11 cellular contexts compared by ENCODE assay signal in the genomic region with DNA sequence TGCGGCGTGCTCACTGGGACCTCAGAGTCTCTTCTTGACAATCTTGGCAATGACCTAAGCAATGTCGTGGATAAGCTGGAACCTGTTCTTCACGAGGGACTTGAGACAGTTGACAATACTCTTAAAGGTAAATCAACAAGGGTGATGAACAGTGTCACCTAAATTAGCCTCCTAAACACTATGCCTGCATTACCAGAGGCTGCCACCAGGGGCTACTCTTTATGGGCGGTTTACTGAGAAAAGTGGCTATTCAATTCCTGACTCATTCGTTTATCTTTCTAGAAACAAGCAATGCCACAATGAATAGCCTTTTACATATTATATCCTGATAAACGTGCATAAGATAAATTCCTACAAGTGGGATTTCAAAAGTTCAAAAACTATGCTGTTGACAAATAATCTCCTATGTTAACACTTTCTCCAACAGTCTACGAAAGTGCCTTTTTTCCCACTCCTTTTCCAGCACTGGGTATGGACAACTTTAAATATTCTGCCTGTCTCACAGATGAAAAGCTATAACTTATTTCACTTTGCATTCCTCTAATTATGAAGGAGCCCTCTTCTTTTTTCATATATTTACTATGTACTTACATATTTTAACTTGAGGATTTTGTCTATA. TPM values are rescaled to one million over a fixed set of nuclear protein-coding genes. Genes with fewer than 3 reads are reported as not detected.
DNase-seq lines count a peak whose midpoint lies in the region; ATAC-seq, FAIRE-seq and TF ChIP-seq lines count a peak whose summit lies in the region.
"Had no signal": no experiment of that assay in that cellular context is flagged by ENCODE, and none has a peak within 500 bp of the region (broad histone marks: within the 10 kb centered on the region; RNA-seq: fewer than 3 reads in every experiment).

No MANE protein-coding gene starts in this region.

- no peak overlapping the region for H3K4me3 ChIP-seq in endothelial cell of umbilical vein (replicated peaks in 1 of 3; ENCODE audit: insufficient read depth in 1 of 3, low read depth in 1 of 3, low read length in 3 of 3)

- H3K9me1 ChIP-seq in endothelial cell of umbilical vein (replicated peaks; ENCODE audit: control insufficient read depth, extremely low read depth, insufficient read depth, low read length), result no peaks in the 10 kb centered on the region

- no peaks in the 10 kb centered on the region for H3K4me1 ChIP-seq in endothelial cell of umbilical vein (ENCODE audit: control insufficient read depth, extremely low read depth, insufficient read depth, low read length)

- H3K27ac ChIP-seq in endothelial cell of umbilical vein (ENCODE audit: insufficient read depth, low read depth, low read length), result no peak overlapping the region

- H3K9me3 Mint-ChIP-seq in activated CD4-positive, alpha-beta memory T cell treated with anti-CD3 and anti-CD28 coated beads for 36 hours, result peaks cover 14% of the 10 kb centered on the region
- H3K9me3 Mint-ChIP-seq in activated CD4-positive, alpha-beta memory T cell treated with anti-CD3 and anti-CD28 coated beads, Interleukin-2, amount 10 ng/mL, durations not matched to agents 7 days and 5 days, result peaks cover 13% of the 10 kb centered on the region

- no peaks in the 10 kb centered on the region for H3K4me1 Mint-ChIP-seq in activated CD4-positive, alpha-beta memory T cell treated with anti-CD3 and anti-CD28 coated beads for 36 hours (ENCODE audit: low read depth)
- H3K4me1 Mint-ChIP-seq in activated CD4-positive, alpha-beta memory T cell treated with anti-CD3 and anti-CD28 coated beads, Interleukin-2, amount 10 ng/mL, durations not matched to agents 7 days and 5 days, result no peaks in the 10 kb centered on the region

- no peak for ATAC-seq in HG03565 (IDR thresholded peaks at IDR 0.05; ENCODE audit: unreplicated experiment)
- ATAC-seq in HG03280 (IDR thresholded peaks at IDR 0.05; ENCODE audit: unreplicated experiment), result no peak

- H3K36me3 ChIP-seq in endothelial cell of umbilical vein (ENCODE audit: control insufficient read depth in 2 of 2, extremely low read depth in 1 of 2, insufficient read depth in 2 of 2, low read length in 2 of 2), result no peaks in the 10 kb centered on the region

- no peak overlapping the region for H3K4me2 ChIP-seq in endothelial cell of umbilical vein (ENCODE audit: insufficient read depth, low read length)

- no peak overlapping the region for H3K4me3 Mint-ChIP-seq in activated CD4-positive, alpha-beta memory T cell treated with anti-CD3 and anti-CD28 coated beads for 36 hours
- H3K4me3 Mint-ChIP-seq in activated CD4-positive, alpha-beta memory T cell treated with anti-CD3 and anti-CD28 coated beads, Interleukin-2, amount 10 ng/mL, durations not matched to agents 7 days and 5 days, result no peak overlapping the region
- H3K4me3 Mint-ChIP-seq: stimulated activated naive CD8-positive, alpha-beta T cell treated with anti-CD3 and anti-CD28 coated beads, Interleukin-15, Interleukin-2, amounts not matched to agents 100 ng/mL and 50 ng/mL, for 24 hours had no signal

- H2AFZ ChIP-seq in endothelial cell of umbilical vein (ENCODE audit: low read depth, low read length), result no peak overlapping the region

- FAIRE-seq in endothelial cell of umbilical vein (lab: Jason Lieb, UNC), result no peak

- CTCF ChIA-PET in activated CD4-positive, alpha-beta memory T cell treated with anti-CD3 and anti-CD28 coated beads for 36 hours (lab: Charles Lee), result interaction anchor here (0.7 to 1.0 kb wide), 4 partner anchors 33 to 40 kb away, joined by 3 read pairs; no protein-coding TSS in a partner anchor
- CTCF ChIA-PET in activated CD4-positive, alpha-beta memory T cell treated with anti-CD3 and anti-CD28 coated beads, Interleukin-2, amount 10 ng/mL, durations not matched to agents 7 days and 5 days (lab: Charles Lee), result interaction anchor here (0.6 to 1.5 kb wide), 3 partner anchors 18 to 293 kb away, joined by 3 read pairs; no protein-coding TSS in a partner anchor
- CTCF ChIA-PET in endothelial cell of umbilical vein (lab: Charles Lee), result no interaction called here

- TF ChIP-seq CTCF in endothelial cell of umbilical vein (IDR thresholded peaks at IDR 0.05; ENCODE audit: extremely low read depth in 1 of 2, insufficient read depth in 1 of 2, low read depth in 1 of 2, low read length in 2 of 2), result peak; percentile 31 to 46

- no TSS peak for BruUV-seq in endothelial cell of umbilical vein (replicated peaks; lab: Mats Ljungman, UMichigan)

- intact Hi-C loops in activated CD4-positive, alpha-beta memory T cell treated with anti-CD3 and anti-CD28 coated beads for 36 hours (cut with micrococcal nuclease), result no loop called here
- intact Hi-C loops in endothelial cell of umbilical vein (cut with micrococcal nuclease), result no loop called here

- peak; percentile 45 for DNase-seq in activated CD4-positive, alpha-beta memory T cell treated with anti-CD3 and anti-CD28 coated beads for 36 hours
- no peak for DNase-seq in activated CD4-positive, alpha-beta memory T cell treated with anti-CD3 and anti-CD28 coated beads, Interleukin-2, amount 10 ng/mL, durations not matched to agents 7 days and 5 days
- DNase-seq in NCI-H82 (lab: John Stamatoyannopoulos, UW) (peak; percentile 71), endothelial cell of umbilical vein (ENCODE audit: low read depth, low spot score) (no peak), putamen (ENCODE audit: low spot score) (no peak)
- peak; percentile 34 for DNase-seq in stimulated activated CD4-positive, alpha-beta T cell treated with anti-CD3 and anti-CD28 coated beads, Interleukin-1b, Interleukin-23, amount 100 ng/mL, for 48 hours
- DNase-seq: NCI-H1048, T-helper 9 cell had no signal

- H3K9ac ChIP-seq in endothelial cell of umbilical vein (replicated peaks; ENCODE audit: extremely low read depth, insufficient read depth, low read length), result no peak overlapping the region

- dilution Hi-C loops in endothelial cell of umbilical vein (cut with MboI; ENCODE audit: extremely low pct_ligation_motif_present, low sequenced_read_pairs), result no loop called here

- H3K79me2 ChIP-seq in endothelial cell of umbilical vein (ENCODE audit: control insufficient read depth, insufficient read depth, low read length), result no peaks in the 10 kb centered on the region

- TF ChIP-seq POLR2A in endothelial cell of umbilical vein (IDR thresholded peaks at IDR 0.05; ENCODE audit: low read depth, low read length), result no peak

- H3K27me3 Mint-ChIP-seq in activated CD4-positive, alpha-beta memory T cell treated with anti-CD3 and anti-CD28 coated beads for 36 hours, result peaks cover 9% of the 10 kb centered on the region
- no peaks in the 10 kb centered on the region for H3K27me3 Mint-ChIP-seq in activated CD4-positive, alpha-beta memory T cell treated with anti-CD3 and anti-CD28 coated beads, Interleukin-2, amount 10 ng/mL, durations not matched to agents 7 days and 5 days

- no peaks in the 10 kb centered on the region for H4K20me1 ChIP-seq in endothelial cell of umbilical vein (replicated peaks; ENCODE audit: control insufficient read depth, extremely low read depth, insufficient read depth, low read length)

- H3K9me3 ChIP-seq in endothelial cell of umbilical vein (replicated peaks; ENCODE audit: control insufficient read depth, insufficient read depth, low read length), result no peaks in the 10 kb centered on the region

- peaks cover 9% of the 10 kb centered on the region for H3K36me3 Mint-ChIP-seq in activated CD4-positive, alpha-beta memory T cell treated with anti-CD3 and anti-CD28 coated beads for 36 hours
- H3K36me3 Mint-ChIP-seq in activated CD4-positive, alpha-beta memory T cell treated with anti-CD3 and anti-CD28 coated beads, Interleukin-2, amount 10 ng/mL, durations not matched to agents 7 days and 5 days (ENCODE audit: low read depth), result no peaks in the 10 kb centered on the region

- H3K27me3 ChIP-seq in endothelial cell of umbilical vein (ENCODE audit: control insufficient read depth in 2 of 2, insufficient read depth in 2 of 2, low read length in 2 of 2), result no peaks in the 10 kb centered on the region

- no peak overlapping the region for H3K27ac Mint-ChIP-seq in activated CD4-positive, alpha-beta memory T cell treated with anti-CD3 and anti-CD28 coated beads for 36 hours
- H3K27ac Mint-ChIP-seq in activated CD4-positive, alpha-beta memory T cell treated with anti-CD3 and anti-CD28 coated beads, Interleukin-2, amount 10 ng/mL, durations not matched to agents 7 days and 5 days, result no peak overlapping the region
- H3K27ac Mint-ChIP-seq: stimulated activated naive CD8-positive, alpha-beta T cell treated with anti-CD3 and anti-CD28 coated beads, Interleukin-15, Interleukin-2, amounts not matched to agents 100 ng/mL and 50 ng/mL, for 24 hours had no signal

- POLR2A ChIA-PET in activated CD4-positive, alpha-beta memory T cell treated with anti-CD3 and anti-CD28 coated beads for 36 hours (lab: Charles Lee), result no interaction called here
- POLR2A ChIA-PET in activated CD4-positive, alpha-beta memory T cell treated with anti-CD3 and anti-CD28 coated beads, Interleukin-2, amount 10 ng/mL, durations not matched to agents 7 days and 5 days (lab: Charles Lee), result no interaction called here
- POLR2A ChIA-PET in endothelial cell of umbilical vein (lab: Charles Lee), result no interaction called here

RNA-seq across cellular contexts. Expression of a gene that starts 1.3 kb away (rescaled TPM):
- not detected for total RNA-seq in activated CD4-positive, alpha-beta memory T cell treated with anti-CD3 and anti-CD28 coated beads for 36 hours
- total RNA-seq in activated CD4-positive, alpha-beta memory T cell treated with anti-CD3 and anti-CD28 coated beads, Interleukin-2, amount 10 ng/mL, durations not matched to agents 7 days and 5 days, result not detected
- total RNA-seq in endothelial cell of umbilical vein, result not detected in 2 replicates
- not detected in 2 replicates for polyA plus RNA-seq in endothelial cell of umbilical vein
- polyA plus RNA-seq in endothelial cell of umbilical vein (2011; cell fraction: cytosol; rRNA removed), result not detected in 2 replicates
- not detected in 2 replicates for polyA plus RNA-seq in endothelial cell of umbilical vein (2011; cell fraction: nucleus; rRNA removed)
- not detected in 2 replicates for polyA plus RNA-seq in endothelial cell of umbilical vein (2012)
- polyA minus RNA-seq in endothelial cell of umbilical vein, result not detected in 2 replicates
- not detected for polyA minus RNA-seq in endothelial cell of umbilical vein (2011; cell fraction: cytosol; rRNA and poly(A)+ RNA removed)
- not detected in 2 replicates for polyA minus RNA-seq in endothelial cell of umbilical vein (2011; cell fraction: nucleus; rRNA and poly(A)+ RNA removed)

RNA-seq across cellular contexts. Expression of a gene that starts 47.9 kb away (rescaled TPM):
- total RNA-seq in activated CD4-positive, alpha-beta memory T cell treated with anti-CD3 and anti-CD28 coated beads for 36 hours, result not detected
- not detected for total RNA-seq in activated CD4-positive, alpha-beta memory T cell treated with anti-CD3 and anti-CD28 coated beads, Interleukin-2, amount 10 ng/mL, durations not matched to agents 7 days and 5 days
- not detected in 2 replicates for total RNA-seq in endothelial cell of umbilical vein
- polyA plus RNA-seq in endothelial cell of umbilical vein, result not detected in 2 replicates
- not detected in 2 replicates for polyA plus RNA-seq in endothelial cell of umbilical vein (2011; cell fraction: cytosol; rRNA removed)
- polyA plus RNA-seq in endothelial cell of umbilical vein (2011; cell fraction: nucleus; rRNA removed), result not detected in 2 replicates
- polyA plus RNA-seq in endothelial cell of umbilical vein (2012), result not detected in 2 replicates
- not detected in 2 replicates for polyA minus RNA-seq in endothelial cell of umbilical vein
- not detected for polyA minus RNA-seq in endothelial cell of umbilical vein (2011; cell fraction: cytosol; rRNA and poly(A)+ RNA removed)
- polyA minus RNA-seq in endothelial cell of umbilical vein (2011; cell fraction: nucleus; rRNA and poly(A)+ RNA removed), result not detected in 2 replicates

Comparison
In these comparisons a context has a peak if more than half of its experiments do, and no peak if none do; other contexts are left out.
1. DNase-seq: peak in activated CD4-positive, alpha-beta memory T cell treated with anti-CD3 and anti-CD28 coated beads for 36 hours (single experiment), NCI-H82 (single experiment) and stimulated activated CD4-positive, alpha-beta T cell treated with anti-CD3 and anti-CD28 coated beads, Interleukin-1b, Interleukin-23, amount 100 ng/mL, for 48 hours (single experiment); none in activated CD4-positive, alpha-beta memory T cell treated with anti-CD3 and anti-CD28 coated beads, Interleukin-2, amount 10 ng/mL, durations not matched to agents 7 days and 5 days (single experiment), endothelial cell of umbilical vein (single experiment) and putamen (single experiment).